Comparison of ENCODE assay signal across 10 cellular contexts in the genomic region with DNA sequence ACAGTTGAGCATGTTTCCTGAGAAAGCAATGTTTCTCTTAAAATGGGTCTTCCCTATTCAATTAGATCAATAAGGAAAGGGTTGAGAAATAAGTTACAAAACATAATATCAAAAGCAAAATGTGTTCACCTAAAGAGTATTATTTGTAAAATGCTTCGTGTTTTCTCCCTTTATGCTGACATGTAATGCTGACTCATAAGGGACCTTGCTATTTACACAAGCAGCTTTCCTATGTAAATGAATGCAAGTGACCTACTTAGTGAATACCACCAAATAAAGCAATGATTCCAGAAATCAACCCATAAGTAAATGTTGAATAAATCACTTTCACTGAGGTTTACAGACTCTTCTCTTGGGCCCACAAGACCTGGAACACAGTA.
DNase-seq lines count a peak whose midpoint lies in the region; ATAC-seq lines count a peak whose summit lies in the region.
"Had no signal": no experiment of that assay in that cellular context is flagged by ENCODE, and none has a peak within 500 bp of the region (broad histone marks: within the 10 kb centered on the region; RNA-seq: fewer than 3 reads in every experiment).

No MANE protein-coding gene starts in this region.

- H3K27me3 Mint-ChIP-seq in activated CD4-positive, alpha-beta T cell treated with anti-CD3 and anti-CD28 coated beads for 36 hours = no peaks in the 10 kb centered on the region
- no peaks in the 10 kb centered on the region for H3K27me3 Mint-ChIP-seq in naive thymus-derived CD8-positive, alpha-beta T cell
- H3K27me3 Mint-ChIP-seq: stimulated activated naive CD8-positive, alpha-beta T cell treated with anti-CD3 and anti-CD28 coated beads, Interleukin-15, amount 100 ng/mL, for 72 hours had no signal

- intact Hi-C loops in left colon (cut with DNase I, micrococcal nuclease) = no loop called here
- intact Hi-C loops in activated CD4-positive, alpha-beta T cell treated with anti-CD3 and anti-CD28 coated beads for 36 hours (cut with DNase I, micrococcal nuclease) = no loop called here

- peak overlapping the region; percentile 4 for H3K9ac ChIP-seq in SK-N-MC (ENCODE audit: insufficient read length)

- CTCF ChIA-PET in activated CD4-positive, alpha-beta T cell treated with anti-CD3 and anti-CD28 coated beads for 36 hours (lab: Charles Lee) = no interaction called here

- no peaks in the 10 kb centered on the region for H3K9me3 ChIP-seq in SK-N-MC (ENCODE audit: low read depth, low read length)

- H3K27ac ChIP-seq in SK-N-MC = peak overlapping the region; percentile 74

- no peak overlapping the region for H3K4me3 Mint-ChIP-seq in activated CD4-positive, alpha-beta T cell treated with anti-CD3 and anti-CD28 coated beads for 36 hours
- H3K4me3 Mint-ChIP-seq in naive thymus-derived CD8-positive, alpha-beta T cell = no peak overlapping the region
- H3K4me3 Mint-ChIP-seq: stimulated activated naive CD8-positive, alpha-beta T cell treated with anti-CD3 and anti-CD28 coated beads, Interleukin-15, amount 100 ng/mL, for 72 hours had no signal

- ATAC-seq in GM18502 (IDR thresholded peaks at IDR 0.05; ENCODE audit: poor library complexity, unreplicated experiment) (peak; percentile 85), HG02610 (IDR thresholded peaks at IDR 0.05; ENCODE audit: unreplicated experiment) (peak; percentile 88), left colon (peak; percentile 64)
- no peak for ATAC-seq in activated CD4-positive, alpha-beta T cell treated with anti-CD3 and anti-CD28 coated beads for 36 hours
- ATAC-seq in naive thymus-derived CD8-positive, alpha-beta T cell = no peak
- ATAC-seq: stimulated activated naive CD8-positive, alpha-beta T cell treated with anti-CD3 and anti-CD28 coated beads, Interleukin-15, amount 100 ng/mL, for 72 hours had no signal

- H3K36me3 ChIP-seq in SK-N-MC (ENCODE audit: insufficient read depth, low read length) = no peaks in the 10 kb centered on the region

- no peaks in the 10 kb centered on the region for H3K36me3 Mint-ChIP-seq in activated CD4-positive, alpha-beta T cell treated with anti-CD3 and anti-CD28 coated beads for 36 hours (ENCODE audit: low read depth)
- peaks cover 3 to 5% (median 4%) of the 10 kb centered on the region in 3 donors for H3K36me3 Mint-ChIP-seq in naive thymus-derived CD8-positive, alpha-beta T cell

- peaks cover 1% of the 10 kb centered on the region for H3K4me1 Mint-ChIP-seq in activated CD4-positive, alpha-beta T cell treated with anti-CD3 and anti-CD28 coated beads for 36 hours
- no peaks in the 10 kb centered on the region for H3K4me1 Mint-ChIP-seq in naive thymus-derived CD8-positive, alpha-beta T cell
- H3K4me1 Mint-ChIP-seq: stimulated activated naive CD8-positive, alpha-beta T cell treated with anti-CD3 and anti-CD28 coated beads, Interleukin-15, amount 100 ng/mL, for 72 hours had no signal

- H3K4me3 ChIP-seq in SK-N-MC = peak overlapping the region; percentile 13; the same call in 1 of the 2 replicates

- POLR2A ChIA-PET in activated CD4-positive, alpha-beta T cell treated with anti-CD3 and anti-CD28 coated beads for 36 hours (lab: Charles Lee) = no interaction called here
- POLR2A ChIA-PET in naive thymus-derived CD8-positive, alpha-beta T cell (lab: Charles Lee) = no interaction called here

- H3K27ac Mint-ChIP-seq in activated CD4-positive, alpha-beta T cell treated with anti-CD3 and anti-CD28 coated beads for 36 hours = no peak overlapping the region
- H3K27ac Mint-ChIP-seq in naive thymus-derived CD8-positive, alpha-beta T cell = no peak overlapping the region

- DNase-seq in SK-N-MC (ENCODE audit: low read depth, low spot score) = no peak
- DNase-seq in left colon = no peak
- DNase-seq in activated CD4-positive, alpha-beta T cell treated with anti-CD3 and anti-CD28 coated beads for 36 hours = no peak
- DNase-seq in NCI-H446 (lab: John Stamatoyannopoulos, UW) = no peak
- DNase-seq in activated CD4-positive, alpha-beta T cell treated with anti-CD3 and anti-CD28 coated beads for 4 hours = no peak
- DNase-seq in naive thymus-derived CD8-positive, alpha-beta T cell = no peak
- DNase-seq: left cardiac atrium; stimulated activated naive CD8-positive, alpha-beta T cell treated with anti-CD3 and anti-CD28 coated beads, Interleukin-15, amount 100 ng/mL, for 72 hours had no signal

- H3K9me3 Mint-ChIP-seq in activated CD4-positive, alpha-beta T cell treated with anti-CD3 and anti-CD28 coated beads for 36 hours (ENCODE audit: low read depth) = no peaks in the 10 kb centered on the region
- no peaks in the 10 kb centered on the region for H3K9me3 Mint-ChIP-seq in naive thymus-derived CD8-positive, alpha-beta T cell
- H3K9me3 Mint-ChIP-seq: stimulated activated naive CD8-positive, alpha-beta T cell treated with anti-CD3 and anti-CD28 coated beads, Interleukin-15, amount 100 ng/mL, for 72 hours had no signal

Comparison
In these comparisons a context has a peak if more than half of its experiments do, and no peak if none do; other contexts are left out.
1. ATAC-seq: peak in GM18502 (single experiment), HG02610 (single experiment) and left colon (single experiment); none in activated CD4-positive, alpha-beta T cell treated with anti-CD3 and anti-CD28 coated beads for 36 hours (single experiment) and naive thymus-derived CD8-positive, alpha-beta T cell (0 of 2).